Comparison of ENCODE assay signal across 28 cellular contexts in genomic region chr3:126915015-126915414, GRCh38.
"Had no signal": no experiment of that assay in that cellular context is flagged by ENCODE, and none has a peak within 500 bp of the region (broad histone marks: within the 10 kb centered on the region; RNA-seq: fewer than 3 reads in every experiment).

No MANE protein-coding gene starts in this region.

- H3K36me3 ChIP-seq: lower lobe of right lung, neural progenitor cell, neutrophil, right atrium auricular region, right lobe of liver, suprapubic skin, thoracic aorta, uterus had no signal

- FAIRE-seq: keratinocyte had no signal

- H3K9me3 ChIP-seq: lower lobe of right lung, neutrophil, right atrium auricular region, right lobe of liver, suprapubic skin, thoracic aorta, tibial artery, uterus had no signal

- H3K27ac ChIP-seq: lower lobe of right lung, neural progenitor cell, neutrophil, parathyroid adenoma, right atrium auricular region, right lobe of liver, skin epidermis, suprapubic skin, thoracic aorta, tibial artery, uterus had no signal

- ATAC-seq: left cardiac atrium; left lobe of liver; lower lobe of right lung; natural killer cell; right lobe of liver; stimulated activated effector memory CD8-positive, alpha-beta T cell treated with anti-CD3 and anti-CD28 coated beads, Interleukin-12 subunit alpha, Interleukin-12 subunit beta, amount 100 ng/mL, for 72 hours had no signal

- H3K4me2 ChIP-seq: neural progenitor cell had no signal

- H3K27me3 ChIP-seq: neural progenitor cell, right atrium auricular region, right lobe of liver, suprapubic skin, tibial artery, uterus had no signal

- DNase-seq: hippocampal formation; kidney glomerular epithelial cell; left cardiac atrium; lower lobe of right lung; mammary epithelial cell; mesendoderm; naive B cell; natural killer cell; nephron progenitor cell; occipital lobe; right lobe of liver; stimulated activated CD4-positive, alpha-beta T cell treated with anti-CD3 and anti-CD28 coated beads, Interleukin-12 subunit alpha, Interleukin-12 subunit beta, amount 100 ng/mL, for 4 hours; stimulated activated CD4-positive, alpha-beta T cell treated with anti-CD3 and anti-CD28 coated beads, Interleukin-15, amount 100 ng/mL, for 24 hours; stimulated activated CD4-positive, alpha-beta T cell treated with anti-CD3 and anti-CD28 coated beads, Interleukin-2, amount 100 ng/mL, for 24 hours; stimulated activated CD4-positive, alpha-beta T cell treated with anti-CD3 and anti-CD28 coated beads, Interleukin-4, amount 100 ng/mL, for 1 hour; stimulated activated naive CD4-positive, alpha-beta T cell; tibial artery; uterus had no signal

- H3K9ac ChIP-seq: neural progenitor cell, parathyroid adenoma had no signal

- H3K79me2 ChIP-seq: parathyroid adenoma had no signal

- H2AFZ ChIP-seq: neural progenitor cell, parathyroid adenoma had no signal

- H3K4me3 ChIP-seq: lower lobe of right lung, neural progenitor cell, right atrium auricular region, right lobe of liver, skin epidermis, suprapubic skin, thoracic aorta, tibial artery, uterus had no signal

- H3K4me1 ChIP-seq: neural progenitor cell, parathyroid adenoma, right lobe of liver, uterus had no signal
